ENCODE assay signal across 7 cellular contexts in genomic region chr16:57568772-57569171, GRCh38. TPM values are rescaled to one million over a fixed set of nuclear protein-coding genes. Genes with fewer than 3 reads are reported as not detected.
"Had no signal": no experiment of that assay in that cellular context is flagged by ENCODE, and none has a peak within 500 bp of the region (broad histone marks: within the 10 kb centered on the region; RNA-seq: fewer than 3 reads in every experiment).

No MANE protein-coding gene starts in this region.

RNA-seq across cellular contexts. Expression of gene ADGRG5, which starts 26.3 kb away (rescaled TPM):
- total RNA-seq: left ventricle myocardium inferior, myocyte, occipital lobe, pulmonary artery endothelial cell, renal cortical epithelial cell, skeletal muscle tissue, smooth muscle cell had no signal
- polyA plus RNA-seq: smooth muscle cell had no signal
